8 cellular contexts compared by ENCODE assay signal in the genomic region with DNA sequence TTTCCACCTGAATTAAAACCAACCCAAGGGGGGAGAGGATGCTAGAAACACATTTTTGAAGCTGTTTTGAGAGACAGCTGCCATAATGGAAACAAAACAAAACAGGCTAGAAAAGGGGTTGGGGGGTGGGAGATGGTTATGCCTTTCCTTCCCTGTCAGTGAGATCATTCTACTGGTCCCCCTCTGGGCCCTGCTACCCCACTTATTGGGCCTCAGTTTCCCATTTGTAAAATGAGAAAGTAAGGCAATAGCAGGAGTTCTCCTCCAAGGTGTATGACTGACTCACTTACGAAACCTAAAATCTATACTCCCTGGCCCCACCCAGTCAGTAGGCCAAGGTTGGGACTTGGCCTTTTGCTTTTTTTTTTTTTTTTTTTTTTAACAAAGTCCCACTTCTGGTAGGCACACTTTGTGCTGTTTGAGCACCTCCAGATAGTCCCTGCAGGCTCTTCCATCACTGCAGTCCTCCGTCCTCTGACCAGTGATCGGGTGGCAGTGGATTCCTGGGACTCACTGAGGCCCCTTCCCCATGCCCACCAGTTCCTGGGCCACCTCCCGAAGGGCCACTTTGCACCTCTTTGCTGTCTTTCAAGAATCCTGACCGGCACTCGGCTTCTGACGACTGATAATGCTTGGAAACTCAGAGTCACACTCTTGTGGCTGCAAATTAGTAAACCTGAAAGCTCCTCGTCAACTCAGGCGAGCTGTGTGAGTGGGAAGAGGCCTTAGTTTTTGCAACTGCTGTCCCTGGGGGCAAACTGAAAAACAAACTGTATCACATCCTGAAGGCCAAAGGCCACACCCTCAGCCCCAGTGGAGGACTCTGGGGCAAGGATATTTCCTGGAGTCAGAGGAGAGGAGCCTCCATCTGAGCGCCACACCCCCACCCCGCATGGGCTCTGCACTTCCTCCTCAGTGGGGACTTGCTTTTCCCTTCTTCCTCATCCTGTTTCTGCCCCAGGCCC. TPM values are rescaled to one million over a fixed set of nuclear protein-coding genes. Genes with fewer than 3 reads are reported as not detected.
DNase-seq lines count a peak whose midpoint lies in the region; ATAC-seq and TF ChIP-seq lines count a peak whose summit lies in the region.

No MANE protein-coding gene starts in this region.

- no peak for TF ChIP-seq CTCF in hepatocyte (IDR thresholded peaks at IDR 0.05; ENCODE audit: poor library complexity)
- no peak for TF ChIP-seq CTCF in Calu3 (IDR thresholded peaks at IDR 0.05; ENCODE audit: unreplicated experiment)

- H3K4me1 ChIP-seq in hepatocyte (ENCODE audit: insufficient read depth) = no peaks in the 10 kb centered on the region

- H3K9me2 ChIP-seq in hepatocyte (replicated peaks; ENCODE audit: insufficient read depth) = no peaks in the 10 kb centered on the region

- H3K27me3 ChIP-seq in hepatocyte = no peaks in the 10 kb centered on the region

- H3K36me3 ChIP-seq in hepatocyte (replicated peaks; ENCODE audit: insufficient read depth, low read depth) = no peaks in the 10 kb centered on the region

- CTCF ChIA-PET in Calu3 (lab: Charles Lee) = interaction anchor here (0.5 to 1.0 kb wide), 6 partner anchors 20 to 837 kb away, joined by 3 to 7 read pairs (median 6); no protein-coding TSS in a partner anchor

- ATAC-seq in GM21526 (IDR thresholded peaks at IDR 0.05; ENCODE audit: low FRiP score, unreplicated experiment) (peak; percentile 69), sciatic nerve (peak; percentile 87)

- H3K9me3 ChIP-seq in hepatocyte (ENCODE audit: low read depth) = no peaks in the 10 kb centered on the region

- intact Hi-C loops in sciatic nerve (cut with DNase I) (no loop called here), Calu3 (cut with micrococcal nuclease; ENCODE audit: unreplicated experiment) (no loop called here)

- H3K36me3 Mint-ChIP-seq in activated naive CD8-positive, alpha-beta T cell = peaks cover 3% of the 10 kb centered on the region
- no peaks in the 10 kb centered on the region for H3K36me3 Mint-ChIP-seq in Calu3 (ENCODE audit: insufficient read depth, unreplicated experiment)

- H3K4me1 Mint-ChIP-seq in activated naive CD8-positive, alpha-beta T cell (ENCODE audit: low read depth) = peaks cover 32% of the 10 kb centered on the region
- H3K4me1 Mint-ChIP-seq in Calu3 (ENCODE audit: low read depth, unreplicated experiment) = peaks cover 3% of the 10 kb centered on the region

- no peak overlapping the region for H3K4me3 ChIP-seq in hepatocyte

- H3K4me3 Mint-ChIP-seq in activated naive CD8-positive, alpha-beta T cell = peak overlapping the region; percentile 64
- H3K4me3 Mint-ChIP-seq in Calu3 (ENCODE audit: low read depth, unreplicated experiment) = no peak overlapping the region

- H4K20me1 ChIP-seq in hepatocyte (ENCODE audit: insufficient read depth, poor library complexity, severe bottlenecking) = no peaks in the 10 kb centered on the region

- H3K27ac ChIP-seq in hepatocyte = no peak overlapping the region

- H3K79me2 ChIP-seq in hepatocyte = no peaks in the 10 kb centered on the region

- 86% methylated on average over 11 of the region's 11 CpGs for WGBS in hepatocyte (ENCODE audit: low lambda C conversion rate, missing lambda C conversion rate)

- DNase-seq in GDM1 (lab: John Stamatoyannopoulos, UW) (peak; percentile 25), Kasumi-1 (lab: John Stamatoyannopoulos, UW) (peak; percentile 65 to 70), sciatic nerve (ENCODE audit: low spot score) (peak; percentile 76), hepatocyte (ENCODE audit: low spot score) (no peak), Calu3 (no peak)
- no peak for DNase-seq in effector CD4-positive, alpha-beta T cell

- no TSS peak for BruUV-seq in Calu3 (replicated peaks; lab: Mats Ljungman, UMichigan)

- H2AFZ ChIP-seq in hepatocyte = no peak overlapping the region

- no peaks in the 10 kb centered on the region for H3K9me3 Mint-ChIP-seq in activated naive CD8-positive, alpha-beta T cell (ENCODE audit: low read depth)
- no peaks in the 10 kb centered on the region for H3K9me3 Mint-ChIP-seq in Calu3 (ENCODE audit: low read depth, unreplicated experiment)

- H3K4me2 ChIP-seq in hepatocyte = no peak overlapping the region

- no peaks in the 10 kb centered on the region for H3K27me3 Mint-ChIP-seq in activated naive CD8-positive, alpha-beta T cell
- H3K27me3 Mint-ChIP-seq in Calu3 (ENCODE audit: unreplicated experiment) = peaks cover 34% of the 10 kb centered on the region

- H3K27ac Mint-ChIP-seq in activated naive CD8-positive, alpha-beta T cell = peak overlapping the region; percentile 97
- H3K27ac Mint-ChIP-seq in Calu3 (ENCODE audit: unreplicated experiment) = no peak overlapping the region

RNA-seq across cellular contexts. Expression of a gene that starts 6.7 kb away (rescaled TPM):
- total RNA-seq in sciatic nerve (17.7 TPM), hepatocyte (not detected in 2 replicates), Calu3 (2022) (not detected in 2 replicates)
- polyA plus RNA-seq in hepatocyte = 0.69 TPM in 1 of 2 replicates, not detected in the other

RNA-seq across cellular contexts. Expression of a gene that starts 56.6 kb away (rescaled TPM):
- total RNA-seq in sciatic nerve = 38.3 TPM
- 147 and 153 TPM in 2 replicates for total RNA-seq in hepatocyte
- polyA plus RNA-seq in hepatocyte = 132 and 144 TPM in 2 replicates
- total RNA-seq in Calu3 (2022) = 78.2 and 93.4 TPM in 2 replicates

Comparison
In these comparisons a context has a peak if more than half of its experiments do, and no peak if none do; other contexts are left out.
1. DNase-seq: peak in GDM1 (single experiment), Kasumi-1 (2 of 2) and sciatic nerve (single experiment); none in hepatocyte (single experiment), effector CD4-positive, alpha-beta T cell (single experiment) and Calu3 (single experiment).
2. RNA of a gene that starts 6.7 kb away (total RNA-seq): 17.7 TPM in sciatic nerve (single experiment); not detected in hepatocyte and not detected in Calu3; every median in the first group is over 10 times any median in the second.